Comparison of ENCODE assay signal across 20 cellular contexts in the genomic region with DNA sequence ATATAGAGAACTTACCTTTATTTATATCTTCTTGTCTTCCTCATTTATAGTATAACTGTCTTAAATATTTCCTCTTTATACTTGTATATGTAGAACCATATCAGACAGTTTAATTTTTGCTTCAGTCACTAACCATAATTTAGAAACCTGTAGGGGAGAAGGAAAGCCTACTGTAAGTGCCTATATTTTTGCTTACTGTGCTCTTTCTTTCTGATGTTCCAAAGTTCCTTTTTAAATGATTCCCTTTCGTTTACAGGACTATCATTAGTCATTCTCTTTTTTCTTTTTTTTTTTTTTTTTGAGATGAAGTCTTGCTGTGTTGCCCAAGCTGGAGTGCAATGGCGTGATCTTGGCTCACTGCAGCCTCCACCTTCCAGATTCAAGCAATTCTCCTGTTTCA.
DNase-seq lines count a peak whose midpoint lies in the region; ATAC-seq, FAIRE-seq and TF ChIP-seq lines count a peak whose summit lies in the region.
"Had no signal": no experiment of that assay in that cellular context is flagged by ENCODE, and none has a peak within 500 bp of the region (broad histone marks: within the 10 kb centered on the region; RNA-seq: fewer than 3 reads in every experiment).

No MANE protein-coding gene starts in this region.

- no peak overlapping the region for H4K91ac ChIP-seq in IMR-90 (ENCODE audit: insufficient read depth, low read depth, low read length)

- no peak overlapping the region for H3K9ac ChIP-seq in IMR-90 (ENCODE audit: low read depth, low read length)
- H3K9ac ChIP-seq in K562 (ENCODE audit: insufficient read depth in 1 of 2, low read depth in 2 of 2, low read length in 2 of 2), result no peak overlapping the region
- H3K9ac ChIP-seq: BLaER1 treated with 17β-estradiol and CSF1 and Interleukin-3, amounts not matched to agents 10 nM and 100 nM had no signal

- H2AK5ac ChIP-seq in IMR-90 (ENCODE audit: low read depth, low read length), result no peak overlapping the region

- H3K36me3 ChIP-seq in IMR-90 (ENCODE audit: control insufficient read depth, insufficient read depth, low read length), result no peaks in the 10 kb centered on the region
- H3K36me3 ChIP-seq in K562 (ENCODE audit: control insufficient read depth, insufficient read depth, low read length), result no peaks in the 10 kb centered on the region
- H3K36me3 ChIP-seq: BLaER1 treated with 17β-estradiol and CSF1 and Interleukin-3, amounts not matched to agents 10 nM and 100 nM had no signal

- in situ Hi-C loops in IMR-90 (cut with MboI; ENCODE audit: low sequenced_read_pairs), result no loop called here
- in situ Hi-C loops in K562 (cut with MboI), result no loop called here

- TF ChIP-seq POLR2A in A549 (IDR thresholded peaks at IDR 0.05; ENCODE audit: low read length) (no peak), IMR-90 (IDR thresholded peaks at IDR 0.05; ENCODE audit: low read depth, low read length) (no peak), K562 (conservative IDR thresholded peaks at IDR 0.05) (no peak)

- TF ChIP-seq CTCF in A549 (IDR thresholded peaks at IDR 0.05), result no peak
- TF ChIP-seq CTCF in IMR-90 (conservative IDR thresholded peaks at IDR 0.05; ENCODE audit: low read depth, low read length), result no peak
- no peak for TF ChIP-seq CTCF in K562 (IDR thresholded peaks at IDR 0.05 in 2 of 3, conservative IDR thresholded peaks at IDR 0.05 in 1 of 3; ENCODE audit: insufficient read depth in 2 of 3, low read depth in 1 of 3, low read length in 3 of 3)

- POLR2A ChIA-PET in A549 (lab: Yijun Ruan, JAX) (no interaction called here), IMR-90 (lab: Charles Lee; ENCODE audit: unreplicated experiment) (no interaction called here), K562 (lab: Yijun Ruan, JAX) (no interaction called here)

- H2AFZ ChIP-seq in IMR-90 (replicated peaks; ENCODE audit: low read length, poor library complexity), result no peak overlapping the region
- no peak overlapping the region for H2AFZ ChIP-seq in K562 (ENCODE audit: low read depth, low read length)

- 4% methylated on average over 2 of the region's 2 CpGs for WGBS in A549 (ENCODE audit: missing lambda C conversion rate)
- WGBS in IMR-90 (ENCODE audit: extremely low coverage in 2 of 2, insufficient read length in 1 of 2), 2 experiments, result no CpG with 5 or more reads among the region's 2 CpGs
- WGBS in K562 (ENCODE audit: insufficient coverage, low coverage, missing lambda C conversion rate), result 0% methylated on average over 2 of the region's 2 CpGs

- no peak overlapping the region for H2BK15ac ChIP-seq in IMR-90 (ENCODE audit: low read depth, low read length)

- H3K79me2 ChIP-seq in K562 (ENCODE audit: control insufficient read depth, insufficient read depth, low read length), result no peaks in the 10 kb centered on the region

- no peak overlapping the region for H4K5ac ChIP-seq in IMR-90 (ENCODE audit: low read depth, low read length)

- H4K8ac ChIP-seq in IMR-90 (ENCODE audit: low read depth in 2 of 2, low read length in 2 of 2), result no peak overlapping the region

- H3K4me2 ChIP-seq in A549 (no peak overlapping the region), IMR-90 (ENCODE audit: low read depth, low read length) (no peak overlapping the region), K562 (ENCODE audit: insufficient read depth, low read length) (no peak overlapping the region)
- H3K4me2 ChIP-seq: BLaER1 treated with 17β-estradiol and CSF1 and Interleukin-3, amounts not matched to agents 10 nM and 100 nM had no signal

- no peaks in the 10 kb centered on the region for H3K4me1 Mint-ChIP-seq in immature natural killer cell
- H3K4me1 Mint-ChIP-seq: B cell had no signal

- H3K27ac ChIP-seq in A549, result no peak overlapping the region
- no peak overlapping the region for H3K27ac ChIP-seq in IMR-90 (ENCODE audit: insufficient read depth, low read length)
- no peak overlapping the region for H3K27ac ChIP-seq in K562 (ENCODE audit: extremely low read depth, low read depth, low read length)
- H3K27ac ChIP-seq: BLaER1 treated with 17β-estradiol and CSF1 and Interleukin-3, amounts not matched to agents 10 nM and 100 nM; C4-2B had no signal

- H3K9me3 ChIP-seq in A549 (no peaks in the 10 kb centered on the region), IMR-90 (ENCODE audit: control insufficient read depth, insufficient read depth, low read length) (no peaks in the 10 kb centered on the region), K562 (replicated peaks; ENCODE audit: control insufficient read depth, insufficient read depth, low read depth, low read length) (no peaks in the 10 kb centered on the region)
- H3K9me3 ChIP-seq: BLaER1 treated with 17β-estradiol and CSF1 and Interleukin-3, amounts not matched to agents 10 nM and 100 nM; Caco-2 had no signal

- intact Hi-C loops in IMR-90 (cut with micrococcal nuclease), result no loop called here
- intact Hi-C loops in K562 (cut with micrococcal nuclease), result no loop called here

- CTCF ChIA-PET in A549 (lab: Yijun Ruan, JAX), result no interaction called here
- CTCF ChIA-PET in IMR-90 (lab: Yijun Ruan, JAX), result no interaction called here
- CTCF ChIA-PET in K562 (lab: Yijun Ruan, JAX; ENCODE audit: low intra/inter-chr PET ratio), result no interaction called here

- H3K4me1 ChIP-seq in A549 (no peaks in the 10 kb centered on the region), IMR-90 (ENCODE audit: control insufficient read depth, insufficient read depth, low read length) (peaks cover 4% of the 10 kb centered on the region; the same call in 1 of the 2 replicates), K562 (replicated peaks in 1 of 2; ENCODE audit: control insufficient read depth in 2 of 2, insufficient read depth in 2 of 2, low read length in 2 of 2) (no peaks in the 10 kb centered on the region)
- H3K4me1 ChIP-seq: BLaER1 treated with 17β-estradiol and CSF1 and Interleukin-3, amounts not matched to agents 10 nM and 100 nM; Caco-2 had no signal

- no peak overlapping the region for H3K56ac ChIP-seq in IMR-90 (ENCODE audit: extremely low read depth, insufficient read depth, low read length)

- H2BK5ac ChIP-seq in IMR-90 (ENCODE audit: low read depth, low read length, poor library complexity, severe bottlenecking), result no peak overlapping the region

- DNase-seq in A549 (ENCODE audit: low read depth in 1 of 2, low spot score in 1 of 2), result no peak
- no peak for DNase-seq in IMR-90
- DNase-seq in K562 (ENCODE audit: extremely low read depth in 1 of 4, low spot score in 3 of 4), result no peak
- no peak for DNase-seq in immature natural killer cell
- DNase-seq: 8988T; AML-193; Caco-2; Calu3; CD4-positive, alpha-beta T cell; CD8-positive, alpha-beta T cell; DMS79 treated with DMSO at 0.1 percent for 48 hours; GF-D8 had no signal

- dilution Hi-C loops in IMR-90 (cut with HindIII; ENCODE audit: low sequenced_read_pairs, unreplicated experiment), result no loop called here

- no peak overlapping the region for H3K27ac Mint-ChIP-seq in immature natural killer cell
- H3K27ac Mint-ChIP-seq: B cell; CD4-positive, alpha-beta T cell; CD8-positive, alpha-beta T cell had no signal

- no peaks in the 10 kb centered on the region for H3K36me3 Mint-ChIP-seq in immature natural killer cell
- H3K36me3 Mint-ChIP-seq: CD8-positive, alpha-beta T cell had no signal

- H2BK120ac ChIP-seq in IMR-90 (ENCODE audit: low read depth, low read length), result no peak overlapping the region

- no peaks in the 10 kb centered on the region for H3K79me1 ChIP-seq in IMR-90 (ENCODE audit: low read depth in 1 of 2, low read length in 2 of 2)

- H3K23ac ChIP-seq in IMR-90 (ENCODE audit: low read depth, low read length), result no peak overlapping the region

- no peak for TF ChIP-seq EP300 in A549 (IDR thresholded peaks at IDR 0.05)
- no peak for TF ChIP-seq EP300 in K562 (IDR thresholded peaks at IDR 0.05; ENCODE audit: low read length)

- peaks cover 1 to 5% (median 3%) of the 10 kb centered on the region in 3 donors for H3K27me3 Mint-ChIP-seq in immature natural killer cell (ENCODE audit: low read depth in 3 of 3)

- H3K9me3 Mint-ChIP-seq in immature natural killer cell, result peaks cover 0 to 19% (median 3%) of the 10 kb centered on the region in 6 donors
- H3K9me3 Mint-ChIP-seq: CD8-positive, alpha-beta T cell had no signal

- H3K27me3 ChIP-seq in IMR-90 (ENCODE audit: control insufficient read depth, insufficient read depth, low read length) (no peaks in the 10 kb centered on the region), K562 (ENCODE audit: control insufficient read depth in 2 of 2, insufficient read depth in 2 of 2, low read length in 2 of 2) (no peaks in the 10 kb centered on the region)
- H3K27me3 ChIP-seq: BLaER1 treated with 17β-estradiol and CSF1 and Interleukin-3, amounts not matched to agents 10 nM and 100 nM had no signal

- TF ChIP-seq RAD21 in A549 (conservative IDR thresholded peaks at IDR 0.05 in 1 of 2, IDR thresholded peaks at IDR 0.05 in 1 of 2) (no peak), IMR-90 (IDR thresholded peaks at IDR 0.05; ENCODE audit: low read length) (no peak), K562 (CRISPR knock-in tag; conservative IDR thresholded peaks at IDR 0.05 in 1 of 2, IDR thresholded peaks at IDR 0.05 in 1 of 2) (no peak)

- no peak overlapping the region for H3K4me3 Mint-ChIP-seq in immature natural killer cell
- H3K4me3 Mint-ChIP-seq: B cell; CD4-positive, alpha-beta T cell; CD8-positive, alpha-beta T cell had no signal

- H3K4ac ChIP-seq in IMR-90 (ENCODE audit: low read depth, low read length), result no peak overlapping the region

- no peak for ATAC-seq in A549
- no peak for ATAC-seq in IMR-90 (ENCODE audit: low read depth)
- no peak for ATAC-seq in K562
- no peak for ATAC-seq in GM21576 (IDR thresholded peaks at IDR 0.05; ENCODE audit: unreplicated experiment)
- ATAC-seq: CD8-positive, alpha-beta T cell had no signal

- no peak overlapping the region for H3K18ac ChIP-seq in IMR-90 (ENCODE audit: low read depth, low read length)

- no peak overlapping the region for H3K14ac ChIP-seq in IMR-90 (replicated peaks; ENCODE audit: low read depth, low read length)

- no peak overlapping the region for H2BK20ac ChIP-seq in IMR-90 (ENCODE audit: low read depth, low read length)

- BruUV-seq in IMR-90 (replicated peaks; lab: Mats Ljungman, UMichigan), result no TSS peak
- no TSS peak for BruUV-seq in K562 (replicated peaks; lab: Mats Ljungman, UMichigan)

- H3K4me3 ChIP-seq in A549, result no peak overlapping the region
- H3K4me3 ChIP-seq in IMR-90 (ENCODE audit: insufficient read depth, low read depth, low read length), result no peak overlapping the region
- H3K4me3 ChIP-seq in K562, result no peak overlapping the region
- H3K4me3 ChIP-seq: BLaER1 treated with 17β-estradiol and CSF1 and Interleukin-3, amounts not matched to agents 10 nM and 100 nM had no signal

- no peak overlapping the region for H2AK9ac ChIP-seq in IMR-90 (replicated peaks; ENCODE audit: low read depth, low read length, poor library complexity)

- H4K20me1 ChIP-seq in IMR-90 (ENCODE audit: insufficient read depth, low read length), result no peaks in the 10 kb centered on the region
- H4K20me1 ChIP-seq in K562 (replicated peaks; ENCODE audit: control insufficient read depth, insufficient read depth, low read length), result no peaks in the 10 kb centered on the region
- H4K20me1 ChIP-seq: BLaER1 treated with 17β-estradiol and CSF1 and Interleukin-3, amounts not matched to agents 10 nM and 100 nM had no signal

- H3K9me1 ChIP-seq in IMR-90 (ENCODE audit: insufficient read depth, low read length) (no peaks in the 10 kb centered on the region), K562 (ENCODE audit: control insufficient read depth, insufficient read depth, low read length) (no peaks in the 10 kb centered on the region)

- FAIRE-seq in A549 (lab: Jason Lieb, UNC) (peak; percentile 32), K562 (lab: Jason Lieb, UNC) (no peak)
- FAIRE-seq: A204.1, D721Med, G401.6, GM12891 had no signal

Comparison
In these comparisons a context has a peak if more than half of its experiments do, and no peak if none do; other contexts are left out.
1. Of the 35 proteins assayed by ChIP-seq in both K562 and A549: peak only in K562: none; only in A549: MAFK; in both: none; in neither: 34.